21 cellular contexts compared by ENCODE assay signal in genomic region chr16:56206951-56207350, GRCh38. TPM values are rescaled to one million over a fixed set of nuclear protein-coding genes. Genes with fewer than 3 reads are reported as not detected.
DNase-seq lines count a peak whose midpoint lies in the region; ATAC-seq, FAIRE-seq and TF ChIP-seq lines count a peak whose summit lies in the region.
"Had no signal": no experiment of that assay in that cellular context is flagged by ENCODE, and none has a peak within 500 bp of the region (broad histone marks: within the 10 kb centered on the region; RNA-seq: fewer than 3 reads in every experiment).

No MANE protein-coding gene starts in this region.

- H3K27me3 ChIP-seq in HepG2 (ENCODE audit: control insufficient read depth in 1 of 2, insufficient read depth in 2 of 2, low read length in 2 of 2) (peaks cover 0 to 5% of the 10 kb centered on the region in 2 experiments; a peak in 2 of 5 replicates), right lobe of liver (no peaks in the 10 kb centered on the region), K562 (ENCODE audit: control insufficient read depth in 2 of 2, insufficient read depth in 2 of 2, low read length in 2 of 2) (peaks cover 2 to 18% of the 10 kb centered on the region in 2 experiments; a peak in 3 of 5 replicates)
- H3K27me3 ChIP-seq: BLaER1 treated with 17β-estradiol and CSF1 and Interleukin-3, amounts not matched to agents 10 nM and 100 nM had no signal

- no peak overlapping the region for H3K27ac ChIP-seq in HepG2 (ENCODE audit: extremely low read length, insufficient read depth, low read length)
- H3K27ac ChIP-seq in right lobe of liver: no peak overlapping the region
- no peak overlapping the region for H3K27ac ChIP-seq in K562 (ENCODE audit: extremely low read depth, low read depth, low read length)
- H3K27ac ChIP-seq: BLaER1 treated with 17β-estradiol and CSF1 and Interleukin-3, amounts not matched to agents 10 nM and 100 nM; C4-2B had no signal

- H3K9me1 ChIP-seq in K562 (ENCODE audit: control insufficient read depth, insufficient read depth, low read length): no peaks in the 10 kb centered on the region

- H3K9me3 ChIP-seq in HepG2 (ENCODE audit: low read length) (no peaks in the 10 kb centered on the region), right lobe of liver (no peaks in the 10 kb centered on the region), K562 (replicated peaks; ENCODE audit: control insufficient read depth, insufficient read depth, low read depth, low read length) (no peaks in the 10 kb centered on the region)
- H3K9me3 ChIP-seq: BLaER1 treated with 17β-estradiol and CSF1 and Interleukin-3, amounts not matched to agents 10 nM and 100 nM; Caco-2 had no signal

- CTCF ChIA-PET in HepG2 (lab: Yijun Ruan, JAX; ENCODE audit: low intra/inter-chr PET ratio, low total read pairs): no interaction called here
- CTCF ChIA-PET in K562 (lab: Yijun Ruan, JAX; ENCODE audit: low intra/inter-chr PET ratio): no interaction called here

- no peak for FAIRE-seq in HepG2 (lab: Jason Lieb, UNC)
- FAIRE-seq in K562 (lab: Jason Lieb, UNC): no peak
- FAIRE-seq: A204.1, D721Med, G401.6, GM12891, GM19239 had no signal

- H3K4me2 ChIP-seq in HepG2 (ENCODE audit: low read depth, low read length) (no peak overlapping the region), K562 (ENCODE audit: insufficient read depth, low read length) (no peak overlapping the region)
- H3K4me2 ChIP-seq: BLaER1 treated with 17β-estradiol and CSF1 and Interleukin-3, amounts not matched to agents 10 nM and 100 nM had no signal

- POLR2A ChIA-PET in HepG2 (lab: Yijun Ruan, JAX) (interaction anchor here (0.7 kb wide), 1 partner anchor 94 kb away, joined by 3 read pairs; no protein-coding TSS in a partner anchor), K562 (lab: Yijun Ruan, JAX) (no interaction called here)

- TF ChIP-seq EP300 in HepG2 (IDR thresholded peaks at IDR 0.05; ENCODE audit: low read depth in 2 of 2, low read length in 2 of 2) (no peak), HepG2 (CRISPR knock-in tag; IDR thresholded peaks at IDR 0.05; ENCODE audit: borderline replicate concordance) (no peak), K562 (IDR thresholded peaks at IDR 0.05; ENCODE audit: low read length) (no peak)

- DNase-seq in HepG2 (ENCODE audit: low spot score): no peak
- no peak for DNase-seq in right lobe of liver
- no peak for DNase-seq in K562 (ENCODE audit: extremely low read depth in 1 of 4, low spot score in 3 of 4)
- DNase-seq in activated CD4-positive, alpha-beta T cell treated with anti-CD3 and anti-CD28 coated beads, Interleukin-2, amount 50 U/mL, for 48 hours: no peak
- DNase-seq in ACHN: no peak
- DNase-seq: 8988T; AML-193; Caco-2; Calu3; CD4-positive, alpha-beta T cell; CD8-positive, alpha-beta T cell; DMS79 treated with DMSO at 0.1 percent for 48 hours; GF-D8 had no signal

- H3K9ac ChIP-seq in HepG2 (ENCODE audit: insufficient read depth, low read depth, low read length) (no peak overlapping the region), K562 (ENCODE audit: insufficient read depth in 1 of 2, low read depth in 2 of 2, low read length in 2 of 2) (no peak overlapping the region)
- H3K9ac ChIP-seq: BLaER1 treated with 17β-estradiol and CSF1 and Interleukin-3, amounts not matched to agents 10 nM and 100 nM had no signal

- BruUV-seq in HepG2 (replicated peaks; lab: Mats Ljungman, UMichigan) (no TSS peak), K562 (replicated peaks; lab: Mats Ljungman, UMichigan) (no TSS peak)

- no peaks in the 10 kb centered on the region for H4K20me1 ChIP-seq in HepG2 (ENCODE audit: insufficient read depth, low read length)
- no peaks in the 10 kb centered on the region for H4K20me1 ChIP-seq in K562 (replicated peaks; ENCODE audit: control insufficient read depth, insufficient read depth, low read length)

- in situ Hi-C loops in HepG2 (cut with HindIII; ENCODE audit: extremely low pct_ligation_motif_present, low pct_unique_long_range_greater_than_20kb) (no loop called here), K562 (cut with MboI) (no loop called here), ACHN (cut with HindIII; ENCODE audit: low pct_ligation_motif_present, low pct_unique_long_range_greater_than_20kb, low sequenced_read_pairs) (no loop called here)

- H3K4me3 ChIP-seq in HepG2 (replicated peaks in 1 of 3; ENCODE audit: insufficient read depth in 1 of 3, low read depth in 2 of 3, low read length in 3 of 3) (no peak overlapping the region), right lobe of liver (no peak overlapping the region), K562 (no peak overlapping the region)
- H3K4me3 ChIP-seq: BLaER1 treated with 17β-estradiol and CSF1 and Interleukin-3, amounts not matched to agents 10 nM and 100 nM had no signal

- TF ChIP-seq RAD21 in HepG2 (CRISPR knock-in tag; IDR thresholded peaks at IDR 0.05): no peak
- TF ChIP-seq RAD21 in K562 (CRISPR knock-in tag; conservative IDR thresholded peaks at IDR 0.05 in 1 of 2, IDR thresholded peaks at IDR 0.05 in 1 of 2): no peak

- H3K4me1 ChIP-seq in HepG2 (ENCODE audit: insufficient read depth, low read length) (no peaks in the 10 kb centered on the region), right lobe of liver (peaks cover 0 to 21% (median 10%) of the 10 kb centered on the region in 4 donors), K562 (replicated peaks in 1 of 2; ENCODE audit: control insufficient read depth in 2 of 2, insufficient read depth in 2 of 2, low read length in 2 of 2) (no peaks in the 10 kb centered on the region)

- WGBS in HepG2 (ENCODE audit: low lambda C conversion rate): 0% methylated on average over 1 of the region's 1 CpG
- 77% methylated on average over 1 of the region's 1 CpG for WGBS in right lobe of liver (ENCODE audit: insufficient coverage, low coverage, low lambda C conversion rate, missing lambda C conversion rate)
- 0% methylated on average over 1 of the region's 1 CpG for WGBS in K562 (ENCODE audit: insufficient coverage, low coverage, missing lambda C conversion rate)

- TF ChIP-seq CTCF in HepG2 (CRISPR knock-in tag; IDR thresholded peaks at IDR 0.05) (no peak), right lobe of liver (IDR thresholded peaks at IDR 0.05) (no peak), K562 (IDR thresholded peaks at IDR 0.05 in 2 of 3, conservative IDR thresholded peaks at IDR 0.05 in 1 of 3; ENCODE audit: insufficient read depth in 2 of 3, low read depth in 1 of 3, low read length in 3 of 3) (no peak)

- ATAC-seq in HepG2 (no peak), right lobe of liver (no peak), K562 (no peak)
- ATAC-seq: CD8-positive, alpha-beta T cell had no signal

- intact Hi-C loops in HepG2 (cut with micrococcal nuclease; ENCODE audit: unreplicated experiment): no loop called here
- intact Hi-C loops in right lobe of liver (cut with DNase I): no loop called here
- intact Hi-C loops in K562 (cut with micrococcal nuclease): loop anchor here (10.0 kb wide), 1 partner anchor 108 kb away; no protein-coding TSS in a partner anchor

- H3K79me2 ChIP-seq in HepG2 (ENCODE audit: insufficient read depth, low read length) (no peaks in the 10 kb centered on the region), K562 (ENCODE audit: control insufficient read depth, insufficient read depth, low read length) (no peaks in the 10 kb centered on the region)

- H3K36me3 ChIP-seq in HepG2 (replicated peaks in 1 of 2; ENCODE audit: control insufficient read depth in 1 of 2, insufficient read depth in 2 of 2, low read length in 2 of 2) (no peaks in the 10 kb centered on the region), right lobe of liver (no peaks in the 10 kb centered on the region), K562 (ENCODE audit: control insufficient read depth, insufficient read depth, low read length) (no peaks in the 10 kb centered on the region)
- H3K36me3 ChIP-seq: BLaER1 treated with 17β-estradiol and CSF1 and Interleukin-3, amounts not matched to agents 10 nM and 100 nM had no signal

- no peak for TF ChIP-seq POLR2A in HepG2 (IDR thresholded peaks at IDR 0.05; ENCODE audit: insufficient read depth in 1 of 2, low read depth in 2 of 2, low read length in 2 of 2)
- no peak for TF ChIP-seq POLR2A in right lobe of liver (IDR thresholded peaks at IDR 0.05)
- TF ChIP-seq POLR2A in K562 (conservative IDR thresholded peaks at IDR 0.05): no peak

- H2AFZ ChIP-seq in HepG2 (ENCODE audit: low read length) (no peak overlapping the region), K562 (ENCODE audit: low read depth, low read length) (no peak overlapping the region)

RNA-seq across cellular contexts. Expression of gene GNAO1, which starts 15.7 kb away (rescaled TPM):
- total RNA-seq in HepG2 (2016; rRNA removed; fragmentation: Illumina TruSeq; extraction: Trizol) (not detected in 2 replicates), right lobe of liver (10 to 100 TPM; 18.2 to 45.1 (median 21.5) TPM), K562 (2014; rRNA removed) (0.33 TPM in 1 of 2 replicates, not detected in the other), K562 (2014; rRNA removed; fragmentation: Illumina TruSeq; extraction: Trizol) (not detected in 2 replicates), K562 (2015; rRNA removed; fragmentation: Illumina TruSeq; extraction: Trizol) (not detected in 2 replicates), K562 (2021) (0.11 and 0.42 TPM in 2 replicates)
- total RNA-seq in HepG2 (2016; cell fraction: cytosol; rRNA removed; fragmentation: Illumina TruSeq; extraction: Trizol; ENCODE audit: low read depth): not detected in 2 replicates
- total RNA-seq in HepG2 (2016; cell fraction: insoluble cytoplasmic fraction; rRNA removed; fragmentation: Illumina TruSeq; extraction: Trizol): not detected in 2 replicates
- not detected in 2 replicates for total RNA-seq in HepG2 (2016; cell fraction: membrane; rRNA removed; fragmentation: Illumina TruSeq; extraction: Trizol)
- not detected in 2 replicates for total RNA-seq in HepG2 (2016; cell fraction: nucleus; rRNA removed; fragmentation: Illumina TruSeq; extraction: Trizol)
- polyA plus RNA-seq in HepG2 (2011; rRNA removed) (not detected in 2 replicates), K562 (2011; rRNA removed) (0.07 TPM in 1 of 2 replicates, not detected in the other), K562 (2014; fragmentation: Illumina TruSeq; extraction: Trizol) (0.07 and 0.24 TPM in 2 replicates), K562 (2014; fragmentation: Nextera tagmentation; extraction: Ambion mirVana) (not detected), K562 (2014; rRNA removed) (0.07 and 0.09 TPM in 2 replicates)
- polyA plus RNA-seq in HepG2 (2011; cell fraction: cytosol; rRNA removed): 0.01 TPM in 1 of 2 replicates, not detected in the other
- polyA plus RNA-seq in HepG2 (2011; cell fraction: nucleus; rRNA removed): 0.03 TPM in 1 of 2 replicates, not detected in the other
- polyA plus RNA-seq in HepG2 (2012): 0.03 and 0.07 TPM in 2 replicates
- not detected in 2 replicates for polyA plus RNA-seq in HepG2 (2016; cell fraction: cytosol; fragmentation: Illumina TruSeq; extraction: Trizol; ENCODE audit: low read depth)
- not detected in 2 replicates for polyA plus RNA-seq in HepG2 (2016; cell fraction: insoluble cytoplasmic fraction; fragmentation: Illumina TruSeq; extraction: Trizol; ENCODE audit: low read depth)
- 0.13 TPM in 1 of 2 replicates, not detected in the other for polyA plus RNA-seq in HepG2 (2016; cell fraction: membrane; fragmentation: Illumina TruSeq; extraction: Trizol; ENCODE audit: low read depth)
- not detected in 2 replicates for polyA plus RNA-seq in HepG2 (2016; cell fraction: nucleus; fragmentation: Illumina TruSeq; extraction: Trizol; ENCODE audit: insufficient read depth, low read depth)
- polyA minus RNA-seq in HepG2 (2011; rRNA and poly(A)+ RNA removed; ENCODE audit: low replicate concordance): 0.28 TPM in 1 of 2 replicates, not detected in the other
- polyA minus RNA-seq in HepG2 (2011; cell fraction: cytosol; rRNA and poly(A)+ RNA removed): not detected in 2 replicates
- polyA minus RNA-seq in HepG2 (2011; cell fraction: nucleus; rRNA and poly(A)+ RNA removed): not detected in 2 replicates
- 0.14 and 0.28 TPM in 2 replicates for total RNA-seq in K562 (2011; cell fraction: chromatin; rRNA removed; ENCODE audit: low replicate concordance)
- total RNA-seq in K562 (2011; cell fraction: nucleolus; rRNA removed): 0.17 and 0.26 TPM in 2 replicates
- total RNA-seq in K562 (2011; cell fraction: nucleoplasm; rRNA removed): 0.66 TPM in 1 of 2 replicates, not detected in the other
- polyA plus RNA-seq in K562 (2011; cell fraction: cytosol; rRNA removed): 0.24 TPM in 1 of 2 replicates, not detected in the other
- polyA plus RNA-seq in K562 (2011; cell fraction: nucleus; rRNA removed): 0.10 and 0.30 TPM in 2 replicates
- 0.21 and 0.83 TPM in 2 replicates for polyA plus RNA-seq in K562 (2012)
- polyA minus RNA-seq in K562 (2011; rRNA and poly(A)+ RNA removed): 0.03 TPM in 1 of 2 replicates, not detected in the other
- polyA minus RNA-seq in K562 (2011; cell fraction: cytosol; rRNA and poly(A)+ RNA removed): not detected in 2 replicates
- polyA minus RNA-seq in K562 (2011; cell fraction: nucleus; rRNA and poly(A)+ RNA removed): 0.13 TPM in 1 of 2 replicates, not detected in the other
- total RNA-seq: A673, Calu3 had no signal

Comparison
In these comparisons a context has a peak if more than half of its experiments do, and no peak if none do; other contexts are left out.
1. RNA of gene GNAO1, which starts 15.7 kb away (total RNA-seq): 18.2 to 45.1 TPM in right lobe of liver; 0.11 to 0.66 TPM in K562 and not detected in HepG2; every median in the first group is over 10 times any median in the second.